8 cellular contexts compared by ENCODE assay signal in genomic region chr2:177264539-177265385, GRCh38.
DNase-seq lines count a peak whose midpoint lies in the region; ATAC-seq lines count a peak whose summit lies in the region.

TSS of gene NFE2L2 (minus strand) at chr2:177264727. CDS start at chr2:177264576, 151 bp downstream.

- H3K4me3 ChIP-seq in BLaER1 treated with 17β-estradiol and CSF1 and Interleukin-3, amounts not matched to agents 10 nM and 100 nM, result peak within 1 kb of the TSS; percentile 87 to 95 (median 92)

- peaks cover 0 to 8% (median 3%) of the 10 kb centered on the region in 11 experiments; a peak in 9 of 22 replicates for H3K9me3 ChIP-seq in BLaER1 treated with 17β-estradiol and CSF1 and Interleukin-3, amounts not matched to agents 10 nM and 100 nM (replicated peaks in 1 of 11)

- ATAC-seq in GM19328 (IDR thresholded peaks at IDR 0.05; ENCODE audit: unreplicated experiment) (peak; percentile 58), HG03460 (IDR thresholded peaks at IDR 0.05; ENCODE audit: unreplicated experiment) (peak; percentile 57)

- H3K9ac ChIP-seq in BLaER1 treated with 17β-estradiol and CSF1 and Interleukin-3, amounts not matched to agents 10 nM and 100 nM, result peak within 1 kb of the TSS; percentile 98 to 100 (median 100)

- H3K27me3 ChIP-seq in BLaER1 treated with 17β-estradiol and CSF1 and Interleukin-3, amounts not matched to agents 10 nM and 100 nM, result no peaks in the 10 kb centered on the region

- H4K20me1 ChIP-seq in BLaER1 treated with 17β-estradiol and CSF1 and Interleukin-3, amounts not matched to agents 10 nM and 100 nM, result peaks cover 26 to 36% (median 35%) of the 10 kb centered on the region in 11 experiments; a peak in 21 of 22 replicates

- H3K36me3 ChIP-seq in BLaER1 treated with 17β-estradiol and CSF1 and Interleukin-3, amounts not matched to agents 10 nM and 100 nM, result peaks cover 0 to 24% (median 17%) of the 10 kb centered on the region in 11 experiments; a peak in 18 of 22 replicates

- peak within 1 kb of the TSS; percentile 81 to 97 (median 89) for H3K4me2 ChIP-seq in BLaER1 treated with 17β-estradiol and CSF1 and Interleukin-3, amounts not matched to agents 10 nM and 100 nM

- peak within 1 kb of the TSS; percentile 99 to 100 (median 100) for H3K27ac ChIP-seq in BLaER1 treated with 17β-estradiol and CSF1 and Interleukin-3, amounts not matched to agents 10 nM and 100 nM

- peaks cover 30 to 61% (median 48%) of the 10 kb centered on the region in 10 experiments for H3K4me1 ChIP-seq in BLaER1 treated with 17β-estradiol and CSF1 and Interleukin-3, amounts not matched to agents 10 nM and 100 nM

- DNase-seq in NCI-H748 treated with DMSO at 0.1 percent for 48 hours (lab: John Stamatoyannopoulos, UW) (peak; percentile 59), cortex of kidney (lab: John Stamatoyannopoulos, UW) (peak; percentile 41), left kidney (ENCODE audit: low read depth, low spot score) (peak; percentile 95)
- DNase-seq in activated CD4-positive, alpha-beta T cell treated with anti-CD3 and anti-CD28 coated beads, Interleukin-2, amount 50 U/mL, for 1 hour, result peak; percentile 90
- DNase-seq in stimulated activated CD4-positive, alpha-beta T cell treated with anti-CD3 and anti-CD28 coated beads, Interleukin-1b, Interleukin-23, amount 100 ng/mL, for 48 hours, result peak; percentile 93

Comparison
In these comparisons a context has a peak if more than half of its experiments do, and no peak if none do; other contexts are left out.
1. Peak in every context shown above with its lines: DNase-seq, ATAC-seq, H3K4me3 ChIP-seq and H3K27ac ChIP-seq.
2. DNase-seq: peak in every context shown above with its lines; median percentile 95 in left kidney; 93 in stimulated activated CD4-positive, alpha-beta T cell treated with anti-CD3 and anti-CD28 coated beads, Interleukin-1b, Interleukin-23, amount 100 ng/mL, for 48 hours; 90 in activated CD4-positive, alpha-beta T cell treated with anti-CD3 and anti-CD28 coated beads, Interleukin-2, amount 50 U/mL, for 1 hour; 59 in NCI-H748 treated with DMSO at 0.1 percent for 48 hours; 41 in cortex of kidney.